ENCODE assay signal across 8 cellular contexts in genomic region chr20:41340327-41341055, GRCh38. TPM values are rescaled to one million over a fixed set of nuclear protein-coding genes. Genes with fewer than 3 reads are reported as not detected.
DNase-seq lines count a peak whose midpoint lies in the region; ATAC-seq and TF ChIP-seq lines count a peak whose summit lies in the region.

LPIN3 (plus strand) TSS chr20:41340821; CDS start chr20:41345804, 4,983 bp downstream.

- TF ChIP-seq CTCF in GM13976 (IDR thresholded peaks at IDR 0.05; ENCODE audit: borderline replicate concordance, control extremely low read depth, extremely low read depth, insufficient read depth, missing control alignments) (no peak), osteocyte (IDR thresholded peaks at IDR 0.05) (no peak), type B pancreatic cell (conservative IDR thresholded peaks at IDR 0.05) (no peak)

- peak within 1 kb of the TSS; percentile 34 for H3K27ac Mint-ChIP-seq in activated naive CD8-positive, alpha-beta T cell
- H3K27ac Mint-ChIP-seq in osteocyte (ENCODE audit: unreplicated experiment) (peak within 1 kb of the TSS; percentile 80), type B pancreatic cell (peak within 1 kb of the TSS; percentile 99)

- ATAC-seq in HG03457 (IDR thresholded peaks at IDR 0.05; ENCODE audit: unreplicated experiment), result no peak

- DNase-seq in GM13976 (ENCODE audit: low spot score) (peak; percentile 88), HuH-7.5 (ENCODE audit: low spot score) (peak; percentile 94), SHP77 treated with DMSO at 0.1 percent for 48 hours (lab: John Stamatoyannopoulos, UW) (peak; percentile 42), head of caudate nucleus (peak in 40 of 42 donors; percentile 29 to 77 (median 55)), osteocyte (ENCODE audit: extremely low spot score, unreplicated experiment) (no peak), type B pancreatic cell (ENCODE audit: extremely low spot score, unreplicated experiment) (peak; percentile 85)

- peak within 1 kb of the TSS; percentile 83 for H3K4me3 Mint-ChIP-seq in activated naive CD8-positive, alpha-beta T cell
- H3K4me3 Mint-ChIP-seq in osteocyte (ENCODE audit: unreplicated experiment) (peak within 1 kb of the TSS; percentile 75), type B pancreatic cell (peak within 1 kb of the TSS; percentile 91)

- in situ Hi-C loops in GM13976 (cut with MboI; ENCODE audit: low sequenced_read_pairs, unreplicated experiment), result loop anchor here (10.0 kb wide), 1 partner anchor 366 kb away; no protein-coding TSS in a partner anchor

- H3K9me3 Mint-ChIP-seq in activated naive CD8-positive, alpha-beta T cell (ENCODE audit: low read depth), result no peaks in the 10 kb centered on the region
- H3K9me3 Mint-ChIP-seq in osteocyte (ENCODE audit: unreplicated experiment), result no peaks in the 10 kb centered on the region
- H3K9me3 Mint-ChIP-seq in type B pancreatic cell, result no peaks in the 10 kb centered on the region

- intact Hi-C loops in head of caudate nucleus (cut with DNase I), result loop anchor here (5.0 kb wide), 2 partner anchors 88 to 168 kb away; no protein-coding TSS in a partner anchor

- H3K36me3 Mint-ChIP-seq in activated naive CD8-positive, alpha-beta T cell, result no peaks in the 10 kb centered on the region
- H3K36me3 Mint-ChIP-seq in osteocyte (ENCODE audit: unreplicated experiment), result no peaks in the 10 kb centered on the region
- no peaks in the 10 kb centered on the region for H3K36me3 Mint-ChIP-seq in type B pancreatic cell

- peaks cover 8% of the 10 kb centered on the region for H3K4me1 Mint-ChIP-seq in activated naive CD8-positive, alpha-beta T cell (ENCODE audit: low read depth)
- H3K4me1 Mint-ChIP-seq in osteocyte (ENCODE audit: unreplicated experiment), result peaks cover 12% of the 10 kb centered on the region
- H3K4me1 Mint-ChIP-seq in type B pancreatic cell (ENCODE audit: unreplicated experiment), result peaks cover 15% of the 10 kb centered on the region

- H3K27me3 Mint-ChIP-seq in activated naive CD8-positive, alpha-beta T cell, result no peaks in the 10 kb centered on the region
- H3K27me3 Mint-ChIP-seq in osteocyte (ENCODE audit: unreplicated experiment) (no peaks in the 10 kb centered on the region), type B pancreatic cell (no peaks in the 10 kb centered on the region)

RNA-seq across cellular contexts. Expression of gene LPIN3, which starts in this region (rescaled TPM):
- total RNA-seq in osteocyte, result 2.9 and 3.2 TPM in 2 replicates
- total RNA-seq in type B pancreatic cell (ENCODE audit: low replicate concordance), result 17.5 and 31.6 TPM in 2 replicates

Comparison
In these comparisons a context has a peak if more than half of its experiments do, and no peak if none do; other contexts are left out.
1. H3K27ac Mint-ChIP-seq: peak in every context shown above with its lines; median percentile 99 in type B pancreatic cell; 80 in osteocyte; 34 in activated naive CD8-positive, alpha-beta T cell.